9 cellular contexts compared by ENCODE assay signal in genomic region chr19:13428352-13428751, GRCh38.
DNase-seq lines count a peak whose midpoint lies in the region; ATAC-seq, FAIRE-seq and TF ChIP-seq lines count a peak whose summit lies in the region.
"Had no signal": no experiment of that assay in that cellular context is flagged by ENCODE, and none has a peak within 500 bp of the region (broad histone marks: within the 10 kb centered on the region; RNA-seq: fewer than 3 reads in every experiment).

No MANE protein-coding gene starts in this region.

- POLR2A ChIA-PET in Panc1 (lab: Charles Lee) = no interaction called here

- CTCF ChIA-PET in Panc1 (lab: Charles Lee) = interaction anchor here (0.7 kb wide), 1 partner anchor 10 kb away, joined by 3 read pairs; no protein-coding TSS in a partner anchor

- FAIRE-seq in A204.1 (lab: Jason Lieb, UNC) = peak; percentile 71

- BruUV-seq in Panc1 (replicated peaks; lab: Mats Ljungman, UMichigan) = no TSS peak

- H3K4me1 ChIP-seq in Panc1 (ENCODE audit: control insufficient read depth, insufficient read depth, low read length) = no peaks in the 10 kb centered on the region
- H3K4me1 ChIP-seq in Peyer's patch = no peaks in the 10 kb centered on the region

- H3K27me3 ChIP-seq in Panc1 (ENCODE audit: control insufficient read depth, insufficient read depth, low read length) (no peaks in the 10 kb centered on the region), Peyer's patch (no peaks in the 10 kb centered on the region)

- ATAC-seq in Panc1 = 0 out of 2 replicates have a peak, but pooled peaks have one; percentile 53

- DNase-seq in ELR (ENCODE audit: low read depth) (peak; percentile 56), Panc1 (ENCODE audit: low read depth, low spot score) (no peak), fibroblast of peridontal ligament (ENCODE audit: extremely low read depth) (peak; percentile 20), H4 (ENCODE audit: low spot score) (no peak), posterior vena cava (ENCODE audit: low spot score) (no peak), Peyer's patch (no peak), islet precursor cell (no peak)
- DNase-seq: activated gamma-delta T cell had no signal

- TF ChIP-seq CTCF in Panc1 (IDR thresholded peaks at IDR 0.05) (peak; percentile 83), Peyer's patch (IDR thresholded peaks at IDR 0.05) (peak in 3 of 6 experiments; percentile 16 to 26 (median 24))

- H3K36me3 ChIP-seq in Panc1 (ENCODE audit: control insufficient read depth, insufficient read depth, low read length) = no peaks in the 10 kb centered on the region
- H3K36me3 ChIP-seq in Peyer's patch = no peaks in the 10 kb centered on the region

- no peak for TF ChIP-seq POLR2A in Peyer's patch (IDR thresholded peaks at IDR 0.05)

- in situ Hi-C loops in Panc1 (cut with HindIII; ENCODE audit: low pct_unique_long_range_greater_than_20kb, low sequenced_read_pairs) = no loop called here

- H3K4me3 ChIP-seq in Panc1 (ENCODE audit: low read depth in 2 of 2, low read length in 2 of 2) = no peak overlapping the region
- H3K4me3 ChIP-seq in Peyer's patch = no peak overlapping the region

- H3K27ac ChIP-seq in Panc1 (ENCODE audit: low read length) (no peak overlapping the region), Peyer's patch (no peak overlapping the region)

- intact Hi-C loops in Panc1 (cut with micrococcal nuclease; ENCODE audit: unreplicated experiment) (no loop called here), posterior vena cava (cut with DNase I) (no loop called here)

- no peaks in the 10 kb centered on the region for H3K9me3 ChIP-seq in Panc1 (ENCODE audit: control insufficient read depth, insufficient read depth, low read depth, low read length)
- peaks cover 0 to 14% (median 2%) of the 10 kb centered on the region in 4 donors for H3K9me3 ChIP-seq in Peyer's patch

Comparison
In these comparisons a context has a peak if more than half of its experiments do, and no peak if none do; other contexts are left out.
1. DNase-seq: peak in ELR (single experiment) and fibroblast of peridontal ligament (single experiment); none in Panc1 (single experiment), H4 (single experiment), posterior vena cava (single experiment), Peyer's patch (0 of 3) and islet precursor cell (single experiment).